In the genomic region with DNA sequence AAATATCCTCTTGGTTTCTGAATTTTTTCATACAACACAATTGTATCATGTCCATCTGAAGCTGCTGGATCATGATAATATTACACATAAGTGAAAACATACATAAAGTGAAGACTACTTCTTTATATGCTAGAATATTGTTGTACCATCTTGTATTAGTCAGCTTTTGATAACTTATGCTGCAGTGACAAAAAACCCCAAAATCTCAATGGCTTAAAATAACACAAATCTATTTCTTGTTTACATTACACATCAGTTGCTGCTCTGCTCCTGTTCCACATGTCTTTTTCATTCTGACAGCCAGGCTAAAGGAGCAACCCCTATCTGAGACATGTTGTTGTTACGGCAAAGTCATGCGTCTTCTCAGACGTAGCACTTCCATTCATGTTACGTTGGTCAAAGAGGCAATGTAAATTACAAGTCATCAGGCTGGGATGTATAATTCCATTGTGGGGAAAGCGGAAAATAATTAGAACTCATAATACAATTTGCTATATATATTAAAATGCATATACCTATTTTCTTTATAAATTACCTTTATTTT, we compare ENCODE assay signal across 23 cellular contexts.
"Had no signal": no experiment of that assay in that cellular context is flagged by ENCODE, and none has a peak within 500 bp of the region (broad histone marks: within the 10 kb centered on the region; RNA-seq: fewer than 3 reads in every experiment).

No MANE protein-coding gene starts in this region.

- H3K4me1 ChIP-seq: foreskin keratinocyte, parathyroid adenoma, prostate gland had no signal

- H3K4me3 Mint-ChIP-seq: effector memory CD8-positive, alpha-beta T cell; memory B cell; natural killer cell treated with Interleukin-12 subunit alpha and Interleukin-12 subunit beta and Interleukin-15 and Interleukin-18, amount 100 ng/mL, for 72 hours; type B pancreatic cell had no signal

- H2AFZ ChIP-seq: parathyroid adenoma had no signal

- H3K27me3 ChIP-seq: foreskin keratinocyte, spleen, stomach had no signal

- H3K36me3 ChIP-seq: left ventricle myocardium inferior, lower lobe of right lung, prostate gland, stomach, thoracic aorta had no signal

- DNase-seq: cortex of kidney; effector memory CD8-positive, alpha-beta T cell; foreskin keratinocyte; kidney; left cardiac atrium; left ventricle myocardium inferior; lower lobe of right lung; midbrain; occipital lobe; spleen; stimulated activated CD4-positive, alpha-beta T cell treated with anti-CD3 and anti-CD28 coated beads, Interleukin-15, amount 100 ng/mL, for 24 hours; stimulated activated CD4-positive, alpha-beta T cell treated with anti-CD3 and anti-CD28 coated beads, Interleukin-1b, Interleukin-23, amount 100 ng/mL, for 48 hours; stimulated activated CD4-positive, alpha-beta T cell treated with anti-CD3 and anti-CD28 coated beads, Interleukin-4, amount 100 ng/mL, for 24 hours; stimulated activated naive CD4-positive, alpha-beta T cell; stomach; substantia nigra had no signal

- H3K9ac ChIP-seq: parathyroid adenoma had no signal

- ATAC-seq: effector memory CD8-positive, alpha-beta T cell; foreskin keratinocyte; left cardiac atrium; lower lobe of right lung; natural killer cell treated with Interleukin-12 subunit alpha and Interleukin-12 subunit beta and Interleukin-15 and Interleukin-18, amount 100 ng/mL, for 72 hours; sciatic nerve had no signal

- H3K27me3 Mint-ChIP-seq: effector memory CD8-positive, alpha-beta T cell; memory B cell; natural killer cell treated with Interleukin-12 subunit alpha and Interleukin-12 subunit beta and Interleukin-15 and Interleukin-18, amount 100 ng/mL, for 72 hours; type B pancreatic cell had no signal

- H3K9me3 ChIP-seq: left ventricle myocardium inferior, lower lobe of right lung, prostate gland, spleen, stomach, thoracic aorta had no signal

- H3K27ac ChIP-seq: foreskin keratinocyte, left ventricle myocardium inferior, lower lobe of right lung, parathyroid adenoma, prostate gland, spleen, stomach, thoracic aorta had no signal

- H3K27ac Mint-ChIP-seq: effector memory CD8-positive, alpha-beta T cell; memory B cell; natural killer cell treated with Interleukin-12 subunit alpha and Interleukin-12 subunit beta and Interleukin-15 and Interleukin-18, amount 100 ng/mL, for 72 hours; type B pancreatic cell had no signal

- H3K4me3 ChIP-seq: left ventricle myocardium inferior, lower lobe of right lung, prostate gland, spleen, stomach, thoracic aorta had no signal
